ENCODE assay signal across 11 cellular contexts in genomic region chr2:54084600-54084999, GRCh38. TPM values are rescaled to one million over a fixed set of nuclear protein-coding genes. Genes with fewer than 3 reads are reported as not detected.
DNase-seq lines count a peak whose midpoint lies in the region; ATAC-seq, FAIRE-seq and TF ChIP-seq lines count a peak whose summit lies in the region.
"Had no signal": no experiment of that assay in that cellular context is flagged by ENCODE, and none has a peak within 500 bp of the region (broad histone marks: within the 10 kb centered on the region; RNA-seq: fewer than 3 reads in every experiment).

No MANE protein-coding gene starts in this region.

- DNase-seq in Right ventricle myocardium inferior (ENCODE audit: missing footprints) (no peak), right atrium auricular region (ENCODE audit: low spot score) (no peak), astrocyte (ENCODE audit: low read depth) (no peak), hippocampal formation (lab: John Stamatoyannopoulos, UW) (peak; percentile 18 to 25), tibial artery (no peak), MV-4-11 (lab: John Stamatoyannopoulos, UW) (no peak)
- DNase-seq: activated naive CD4-positive, alpha-beta T cell treated with anti-CD3 and anti-CD28 coated beads, Interleukin-2, amount 10 ng/mL, durations not matched to agents 7 days and 5 days had no signal

- H3K27me3 Mint-ChIP-seq in astrocyte (ENCODE audit: low read depth, unreplicated experiment): no peaks in the 10 kb centered on the region
- no peaks in the 10 kb centered on the region for H3K27me3 Mint-ChIP-seq in activated T-helper 17 cell treated with anti-CD3 and anti-CD28 coated beads, Interleukin-2, amount 50 U/mL, for 72 hours
- H3K27me3 Mint-ChIP-seq: activated naive CD4-positive, alpha-beta T cell treated with anti-CD3 and anti-CD28 coated beads, Interleukin-2, amount 10 ng/mL, durations not matched to agents 7 days and 5 days had no signal

- TF ChIP-seq CTCF in right atrium auricular region (IDR thresholded peaks at IDR 0.05): peak in 1 of 2 donors; percentile 50
- TF ChIP-seq CTCF in astrocyte (IDR thresholded peaks at IDR 0.05; ENCODE audit: insufficient read depth, low read depth, low read length): peak; percentile 18
- peak; percentile 29 to 38 for TF ChIP-seq CTCF in tibial artery (IDR thresholded peaks at IDR 0.05)

- intact Hi-C loops in Right ventricle myocardium inferior (cut with DNase I) (loop anchor here (10.0 kb wide), 1 partner anchor 120 kb away; no protein-coding TSS in a partner anchor), tibial artery (cut with DNase I; ENCODE audit: low total_unique reads) (no loop called here)

- H3K36me3 ChIP-seq in right atrium auricular region (no peaks in the 10 kb centered on the region), astrocyte (ENCODE audit: insufficient read depth, low read length) (no peaks in the 10 kb centered on the region), tibial artery (no peaks in the 10 kb centered on the region)
- H3K36me3 ChIP-seq: ovary had no signal

- FAIRE-seq in astrocyte (lab: Jason Lieb, UNC): no peak

- no peak overlapping the region for H3K9ac ChIP-seq in astrocyte (ENCODE audit: low read length)

- H3K4me3 ChIP-seq in right atrium auricular region (no peak overlapping the region), astrocyte (ENCODE audit: insufficient read depth, low read depth, low read length) (no peak overlapping the region), tibial artery (no peak overlapping the region)
- H3K4me3 ChIP-seq: ovary had no signal

- no peak overlapping the region for H3K4me3 Mint-ChIP-seq in astrocyte (ENCODE audit: unreplicated experiment)
- H3K4me3 Mint-ChIP-seq in activated T-helper 17 cell treated with anti-CD3 and anti-CD28 coated beads, Interleukin-2, amount 50 U/mL, for 72 hours: no peak overlapping the region
- H3K4me3 Mint-ChIP-seq: activated naive CD4-positive, alpha-beta T cell treated with anti-CD3 and anti-CD28 coated beads, Interleukin-2, amount 10 ng/mL, durations not matched to agents 7 days and 5 days; CD14-positive monocyte had no signal

- no peaks in the 10 kb centered on the region for H4K20me1 ChIP-seq in astrocyte (ENCODE audit: insufficient read depth, low read length)

- H3K4me2 ChIP-seq in astrocyte (ENCODE audit: low read length): no peak overlapping the region

- H3K4me1 ChIP-seq in right atrium auricular region (peaks cover 0 to 8% of the 10 kb centered on the region in 2 donors), astrocyte (ENCODE audit: insufficient read depth, low read length) (peaks cover 11% of the 10 kb centered on the region), tibial artery (no peaks in the 10 kb centered on the region)

- H3K36me3 Mint-ChIP-seq in astrocyte (ENCODE audit: low read depth, unreplicated experiment): no peaks in the 10 kb centered on the region
- no peaks in the 10 kb centered on the region for H3K36me3 Mint-ChIP-seq in activated T-helper 17 cell treated with anti-CD3 and anti-CD28 coated beads, Interleukin-2, amount 50 U/mL, for 72 hours (ENCODE audit: low read depth)
- H3K36me3 Mint-ChIP-seq: activated naive CD4-positive, alpha-beta T cell treated with anti-CD3 and anti-CD28 coated beads, Interleukin-2, amount 10 ng/mL, durations not matched to agents 7 days and 5 days; CD14-positive monocyte had no signal

- H2AFZ ChIP-seq in astrocyte (ENCODE audit: low read depth, low read length): no peak overlapping the region

- peaks cover 21% of the 10 kb centered on the region for H3K4me1 Mint-ChIP-seq in astrocyte (ENCODE audit: low read depth, unreplicated experiment)
- H3K4me1 Mint-ChIP-seq in activated T-helper 17 cell treated with anti-CD3 and anti-CD28 coated beads, Interleukin-2, amount 50 U/mL, for 72 hours: peaks cover 4% of the 10 kb centered on the region
- H3K4me1 Mint-ChIP-seq: CD14-positive monocyte had no signal

- H3K27ac Mint-ChIP-seq in astrocyte (ENCODE audit: unreplicated experiment): no peak overlapping the region
- no peak overlapping the region for H3K27ac Mint-ChIP-seq in activated T-helper 17 cell treated with anti-CD3 and anti-CD28 coated beads, Interleukin-2, amount 50 U/mL, for 72 hours
- H3K27ac Mint-ChIP-seq: activated naive CD4-positive, alpha-beta T cell treated with anti-CD3 and anti-CD28 coated beads, Interleukin-2, amount 10 ng/mL, durations not matched to agents 7 days and 5 days; CD14-positive monocyte had no signal

- ATAC-seq in Right ventricle myocardium inferior: peak; percentile 56
- ATAC-seq in HG02938 (IDR thresholded peaks at IDR 0.05; ENCODE audit: unreplicated experiment): no peak
- no peak for ATAC-seq in activated T-helper 17 cell treated with anti-CD3 and anti-CD28 coated beads, Interleukin-2, amount 50 U/mL, for 72 hours (replicated peaks)

- H3K27me3 ChIP-seq in right atrium auricular region: no peaks in the 10 kb centered on the region
- no peaks in the 10 kb centered on the region for H3K27me3 ChIP-seq in astrocyte (ENCODE audit: insufficient read depth, low read length)
- no peaks in the 10 kb centered on the region for H3K27me3 ChIP-seq in tibial artery
- H3K27me3 ChIP-seq: ovary had no signal

- H3K9me3 ChIP-seq in right atrium auricular region: no peaks in the 10 kb centered on the region
- no peaks in the 10 kb centered on the region for H3K9me3 ChIP-seq in astrocyte (ENCODE audit: insufficient read depth, low read depth, low read length)
- no peaks in the 10 kb centered on the region for H3K9me3 ChIP-seq in tibial artery
- H3K9me3 ChIP-seq: ovary had no signal

- H3K27ac ChIP-seq in right atrium auricular region (no peak overlapping the region), astrocyte (ENCODE audit: low read depth, low read length) (no peak overlapping the region), tibial artery (no peak overlapping the region)
- H3K27ac ChIP-seq: ovary had no signal

- H3K79me2 ChIP-seq in astrocyte (ENCODE audit: insufficient read depth, low read length): no peaks in the 10 kb centered on the region

- no peaks in the 10 kb centered on the region for H3K9me3 Mint-ChIP-seq in astrocyte (ENCODE audit: unreplicated experiment)
- H3K9me3 Mint-ChIP-seq in activated T-helper 17 cell treated with anti-CD3 and anti-CD28 coated beads, Interleukin-2, amount 50 U/mL, for 72 hours: no peaks in the 10 kb centered on the region
- H3K9me3 Mint-ChIP-seq: activated naive CD4-positive, alpha-beta T cell treated with anti-CD3 and anti-CD28 coated beads, Interleukin-2, amount 10 ng/mL, durations not matched to agents 7 days and 5 days had no signal

RNA-seq across cellular contexts. Expression of gene ACYP2, which starts 30.8 kb away (rescaled TPM):
- total RNA-seq in Right ventricle myocardium inferior (62.6 TPM), right atrium auricular region (10 to 100 TPM; 32.7 to 48.1 TPM), astrocyte (6.8 and 8.5 TPM in 2 replicates)
- total RNA-seq in activated T-helper 17 cell treated with anti-CD3 and anti-CD28 coated beads, Interleukin-2, amount 50 U/mL, for 72 hours: 1 to 10 TPM; 7.2 to 9.7 TPM

Comparison
In these comparisons a context has a peak if more than half of its experiments do, and no peak if none do; other contexts are left out.
1. DNase-seq: peak in hippocampal formation (2 of 2); none in Right ventricle myocardium inferior (single experiment), right atrium auricular region (single experiment), astrocyte (single experiment), tibial artery (0 of 2) and MV-4-11 (single experiment).